Comparison of ENCODE assay signal across 8 cellular contexts in the genomic region with DNA sequence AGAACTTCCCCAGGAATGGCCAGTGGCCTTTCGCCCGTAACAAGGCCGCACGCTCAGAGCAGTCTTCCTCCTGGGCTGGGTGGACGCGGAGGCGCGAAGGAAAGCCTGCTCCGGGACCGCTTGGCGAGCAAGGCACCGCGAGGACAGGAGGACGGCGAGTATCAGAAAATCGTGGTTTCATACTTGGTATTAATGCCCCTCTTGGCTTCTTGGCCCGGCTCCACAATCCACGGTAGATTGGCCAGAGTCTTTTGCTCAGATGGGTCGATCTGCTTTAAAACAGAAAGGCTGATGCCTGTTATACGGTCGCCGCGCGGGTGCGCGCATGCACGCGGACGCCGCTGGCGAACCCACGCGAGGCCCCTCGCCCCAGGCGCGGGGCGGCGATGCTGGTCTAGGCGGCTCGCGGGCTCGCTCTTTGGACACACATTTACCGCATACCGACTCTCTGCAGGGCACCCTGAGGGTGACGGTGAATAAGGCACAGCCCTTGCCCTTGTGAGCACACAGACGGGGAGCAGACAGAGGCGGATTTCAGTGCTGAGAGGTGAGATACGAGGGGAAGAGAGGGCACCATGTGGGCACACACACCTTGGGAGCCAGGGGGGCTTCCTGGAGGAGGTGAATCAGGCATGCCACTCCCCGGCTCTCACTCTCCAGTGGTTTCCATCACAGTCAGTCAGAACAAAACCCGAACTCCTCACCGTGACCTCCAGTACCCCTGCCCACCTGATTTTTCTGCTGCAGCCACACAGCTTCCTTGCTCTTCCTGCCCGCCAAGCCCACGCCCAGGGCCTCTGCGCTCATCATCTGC.
DNase-seq lines count a peak whose midpoint lies in the region; ATAC-seq and TF ChIP-seq lines count a peak whose summit lies in the region.

No MANE protein-coding gene starts in this region.

- no peak overlapping the region for H2BK12ac ChIP-seq in H9 (ENCODE audit: insufficient read length, low read depth, low read length)

- H4K91ac ChIP-seq in H9 (ENCODE audit: insufficient read length, low read depth, low read length): no peak overlapping the region

- BruUV-seq in Caco-2 (replicated peaks; lab: Mats Ljungman, UMichigan): no TSS peak

- no peaks in the 10 kb centered on the region for H3K23me2 ChIP-seq in H9 (ENCODE audit: insufficient read length, low read depth, low read length, poor library complexity, severe bottlenecking)

- H3K27ac ChIP-seq in H9 (ENCODE audit: insufficient read length, low read depth, low read length): no peak overlapping the region
- H3K27ac ChIP-seq in prostate gland: no peak overlapping the region

- peaks cover 31% of the 10 kb centered on the region for H3K27me3 Mint-ChIP-seq in Caco-2 (ENCODE audit: insufficient read depth, unreplicated experiment)
- H3K27me3 Mint-ChIP-seq in H9 (ENCODE audit: low read depth): peaks cover 24% of the 10 kb centered on the region
- H3K27me3 Mint-ChIP-seq in activated CD8-positive, alpha-beta memory T cell treated with anti-CD3 and anti-CD28 coated beads, Interleukin-2, amount 10 ng/mL, durations not matched to agents 7 days and 5 days: peaks cover 6% of the 10 kb centered on the region

- H3K4me3 Mint-ChIP-seq in Caco-2 (ENCODE audit: unreplicated experiment) (peak overlapping the region; percentile 61), H9 (peak overlapping the region; percentile 50 to 57; a peak in 4 of 5 replicates)
- peak overlapping the region; percentile 74 for H3K4me3 Mint-ChIP-seq in activated CD8-positive, alpha-beta memory T cell treated with anti-CD3 and anti-CD28 coated beads, Interleukin-2, amount 10 ng/mL, durations not matched to agents 7 days and 5 days

- no peak overlapping the region for H3K18ac ChIP-seq in H9 (ENCODE audit: insufficient read length, low read depth, low read length)

- H4K20me1 ChIP-seq in H9 (ENCODE audit: control insufficient read depth, insufficient read depth, insufficient read length): no peaks in the 10 kb centered on the region

- H3T11ph ChIP-seq in H9 (ENCODE audit: low read length): no peak overlapping the region

- no peaks in the 10 kb centered on the region for H3K9me3 Mint-ChIP-seq in Caco-2 (ENCODE audit: unreplicated experiment)
- H3K9me3 Mint-ChIP-seq in H9: no peaks in the 10 kb centered on the region
- no peaks in the 10 kb centered on the region for H3K9me3 Mint-ChIP-seq in activated CD8-positive, alpha-beta memory T cell treated with anti-CD3 and anti-CD28 coated beads, Interleukin-2, amount 10 ng/mL, durations not matched to agents 7 days and 5 days (ENCODE audit: low read depth)

- no peak overlapping the region for H4K8ac ChIP-seq in H9 (replicated peaks; ENCODE audit: insufficient read length, low read depth, low read length)

- CTCF ChIA-PET in Caco-2 (lab: Charles Lee): no interaction called here
- CTCF ChIA-PET in activated CD8-positive, alpha-beta memory T cell treated with anti-CD3 and anti-CD28 coated beads, Interleukin-2, amount 10 ng/mL, durations not matched to agents 7 days and 5 days (lab: Charles Lee): no interaction called here

- no peaks in the 10 kb centered on the region for H3K9me3 ChIP-seq in Caco-2
- H3K9me3 ChIP-seq in H9 (ENCODE audit: control insufficient read depth, low read depth, low read length): no peaks in the 10 kb centered on the region
- H3K9me3 ChIP-seq in prostate gland: no peaks in the 10 kb centered on the region

- H3K4me3 ChIP-seq in Caco-2 (ENCODE audit: low read depth, low read length): peak overlapping the region; percentile 28
- H3K4me3 ChIP-seq in fibroblast of villous mesenchyme (ENCODE audit: low read depth, low read length): peak overlapping the region; percentile 46
- H3K4me3 ChIP-seq in prostate gland: peak overlapping the region; percentile 19 to 24

- H2AFZ ChIP-seq in H9 (ENCODE audit: low read length): no peak overlapping the region

- peak overlapping the region; percentile 67 for H3K4me2 ChIP-seq in H9 (ENCODE audit: insufficient read depth, insufficient read length, low read length)

- H3K4me1 ChIP-seq in Caco-2 (no peaks in the 10 kb centered on the region), H9 (ENCODE audit: insufficient read depth, low read length) (peaks cover 3% of the 10 kb centered on the region; the same call in 1 of the 2 replicates), prostate gland (replicated peaks) (no peaks in the 10 kb centered on the region)

- H3K79me1 ChIP-seq in H9 (ENCODE audit: insufficient read depth, low read depth, low read length, poor library complexity, severe bottlenecking): no peaks in the 10 kb centered on the region

- no peak overlapping the region for H3K9ac ChIP-seq in H9 (ENCODE audit: extremely low read depth, insufficient read length, low read length)

- ATAC-seq in activated CD8-positive, alpha-beta memory T cell treated with anti-CD3 and anti-CD28 coated beads, Interleukin-2, amount 10 ng/mL, durations not matched to agents 7 days and 5 days: peak; percentile 57

- H3K14ac ChIP-seq in H9 (ENCODE audit: insufficient read depth, low read length): no peak overlapping the region

- H2BK20ac ChIP-seq in H9 (ENCODE audit: low read depth, low read length, poor library complexity, severe bottlenecking): no peak overlapping the region

- H3K36me3 ChIP-seq in Caco-2 (ENCODE audit: control insufficient read depth, insufficient read depth, low read length): no peaks in the 10 kb centered on the region
- H3K36me3 ChIP-seq in prostate gland: no peaks in the 10 kb centered on the region

- H3K4ac ChIP-seq in H9 (ENCODE audit: low read depth, low read length): no peak overlapping the region

- peaks cover 6% of the 10 kb centered on the region for H3K4me1 Mint-ChIP-seq in Caco-2 (ENCODE audit: low read depth, unreplicated experiment)
- H3K4me1 Mint-ChIP-seq in H9: peaks cover 21 to 30% of the 10 kb centered on the region in 2 experiments
- H3K4me1 Mint-ChIP-seq in activated CD8-positive, alpha-beta memory T cell treated with anti-CD3 and anti-CD28 coated beads, Interleukin-2, amount 10 ng/mL, durations not matched to agents 7 days and 5 days: peaks cover 45% of the 10 kb centered on the region

- no peak overlapping the region for H2BK120ac ChIP-seq in H9 (ENCODE audit: low read depth, low read length, poor library complexity, severe bottlenecking)

- H3K23ac ChIP-seq in H9 (ENCODE audit: insufficient read length, low read depth, low read length): no peak overlapping the region

- WGBS in H9 (ENCODE audit: extremely low coverage, insufficient read length, low lambda C conversion rate): no CpG with 5 or more reads among the region's 54 CpGs
- WGBS in prostate gland: 10% methylated on average over 50 of the region's 54 CpGs

- H3K56ac ChIP-seq in H9 (ENCODE audit: insufficient read length, low read depth, low read length): no peak overlapping the region

- H2AK5ac ChIP-seq in H9 (ENCODE audit: insufficient read length, low read length): no peak overlapping the region

- H3K36me3 Mint-ChIP-seq in Caco-2 (ENCODE audit: insufficient read depth, unreplicated experiment) (no peaks in the 10 kb centered on the region), H9 (ENCODE audit: insufficient read depth in 1 of 3, low read depth in 3 of 3) (no peaks in the 10 kb centered on the region)
- H3K36me3 Mint-ChIP-seq in activated CD8-positive, alpha-beta memory T cell treated with anti-CD3 and anti-CD28 coated beads, Interleukin-2, amount 10 ng/mL, durations not matched to agents 7 days and 5 days: peaks cover 3% of the 10 kb centered on the region

- TF ChIP-seq CTCF in Caco-2 (IDR thresholded peaks at IDR 0.05; ENCODE audit: insufficient read depth in 1 of 2, low read depth in 1 of 2, low read length in 1 of 2, severe bottlenecking in 1 of 2, unreplicated experiment in 1 of 2) (no peak), H9 (conservative IDR thresholded peaks at IDR 0.05) (no peak), fibroblast of villous mesenchyme (IDR thresholded peaks at IDR 0.05; ENCODE audit: insufficient read depth, low read depth, low read length) (no peak), prostate gland (IDR thresholded peaks at IDR 0.05) (no peak)

- TF ChIP-seq POLR2A in prostate gland (IDR thresholded peaks at IDR 0.05): no peak

- H3K27me3 ChIP-seq in Caco-2 (replicated peaks; ENCODE audit: control insufficient read depth, insufficient read depth, low read length) (no peaks in the 10 kb centered on the region), H9 (ENCODE audit: insufficient read depth, low read length) (no peaks in the 10 kb centered on the region), prostate gland (replicated peaks; ENCODE audit: insufficient read depth) (no peaks in the 10 kb centered on the region)

- H4K5ac ChIP-seq in H9 (ENCODE audit: insufficient read length, low read depth, low read length): no peak overlapping the region

- no peaks in the 10 kb centered on the region for H3K79me2 ChIP-seq in H9 (ENCODE audit: insufficient read depth, low read length)

- DNase-seq in Caco-2: no peak
- DNase-seq in H9: peak; percentile 46
- DNase-seq in activated CD8-positive, alpha-beta memory T cell treated with anti-CD3 and anti-CD28 coated beads, Interleukin-2, amount 10 ng/mL, durations not matched to agents 7 days and 5 days: peak; percentile 58
- no peak for DNase-seq in fibroblast of villous mesenchyme (ENCODE audit: low read depth)
- DNase-seq in prostate gland (ENCODE audit: low spot score): no peak
- no peak for DNase-seq in COLO829 (ENCODE audit: low spot score)
- DNase-seq in CD1c-positive myeloid dendritic cell (ENCODE audit: extremely low spot score): no peak
- no peak for DNase-seq in NCI-H1105 (lab: John Stamatoyannopoulos, UW)

- no peak overlapping the region for H2BK15ac ChIP-seq in H9 (ENCODE audit: low read depth, low read length)

- intact Hi-C loops in Caco-2 (cut with micrococcal nuclease; ENCODE audit: unreplicated experiment): no loop called here
- intact Hi-C loops in prostate gland (cut with DNase I): no loop called here

- H3K27ac Mint-ChIP-seq in Caco-2 (ENCODE audit: unreplicated experiment) (no peak overlapping the region), H9 (peak overlapping the region in 1 of 3 experiments; percentile 44; a peak in 1 of 7 replicates)
- peak overlapping the region; percentile 67 for H3K27ac Mint-ChIP-seq in activated CD8-positive, alpha-beta memory T cell treated with anti-CD3 and anti-CD28 coated beads, Interleukin-2, amount 10 ng/mL, durations not matched to agents 7 days and 5 days

- H2BK5ac ChIP-seq in H9 (ENCODE audit: insufficient read length, low read length): no peak overlapping the region

- POLR2A ChIA-PET in Caco-2 (lab: Charles Lee): no interaction called here

Comparison
In these comparisons a context has a peak if more than half of its experiments do, and no peak if none do; other contexts are left out.
1. DNase-seq: peak in H9 (single experiment) and activated CD8-positive, alpha-beta memory T cell treated with anti-CD3 and anti-CD28 coated beads, Interleukin-2, amount 10 ng/mL, durations not matched to agents 7 days and 5 days (single experiment); none in Caco-2 (0 of 2), fibroblast of villous mesenchyme (single experiment), prostate gland (single experiment), COLO829 (single experiment), CD1c-positive myeloid dendritic cell (single experiment) and NCI-H1105 (single experiment).
2. Peak in every context shown above with its lines, with median percentiles within 50 percentile points of each other: H3K4me3 ChIP-seq and H3K4me3 Mint-ChIP-seq.